12 cellular contexts compared by ENCODE assay signal in genomic region chr1:54278941-54279422, GRCh38.
DNase-seq lines count a peak whose midpoint lies in the region; ATAC-seq and TF ChIP-seq lines count a peak whose summit lies in the region.
"Had no signal": no experiment of that assay in that cellular context is flagged by ENCODE, and none has a peak within 500 bp of the region (broad histone marks: within the 10 kb centered on the region; RNA-seq: fewer than 3 reads in every experiment).

No MANE protein-coding gene starts in this region.

- H3K27ac ChIP-seq in IMR-90 (ENCODE audit: insufficient read depth, low read length), result peak overlapping the region; percentile 72
- peak overlapping the region; percentile 64 for H3K27ac ChIP-seq in brain microvascular endothelial cell
- peak overlapping the region; percentile 77 for H3K27ac ChIP-seq in lower lobe of right lung
- H3K27ac ChIP-seq in testis, result peak overlapping the region; percentile 88 to 93

- H3K27me3 ChIP-seq in IMR-90 (ENCODE audit: control insufficient read depth, insufficient read depth, low read length) (no peaks in the 10 kb centered on the region), brain microvascular endothelial cell (replicated peaks) (no peaks in the 10 kb centered on the region), lower lobe of right lung (ENCODE audit: low read depth) (no peaks in the 10 kb centered on the region), testis (no peaks in the 10 kb centered on the region)

- peak overlapping the region; percentile 88; the same call in 1 of the 2 replicates for H3K23ac ChIP-seq in IMR-90 (ENCODE audit: low read depth, low read length)

- in situ Hi-C loops in IMR-90 (cut with MboI; ENCODE audit: low sequenced_read_pairs) (no loop called here), brain microvascular endothelial cell (cut with HindIII; ENCODE audit: low pct_ligation_motif_present, low sequenced_read_pairs) (loop anchor here (25.0 kb wide), 1 partner anchor 208 kb away; no protein-coding TSS in a partner anchor)

- H2AFZ ChIP-seq in IMR-90 (replicated peaks; ENCODE audit: low read length, poor library complexity), result peak overlapping the region; percentile 11

- 94% methylated on average over 3 of the region's 9 CpGs; no CpG with 5 or more reads in 1 of the 2 experiments for WGBS in IMR-90 (ENCODE audit: extremely low coverage in 2 of 2, insufficient read length in 1 of 2), 2 experiments
- WGBS in testis, 2 donors, result 60 to 71% methylated on average over 9 of the region's 9 CpGs

- dilution Hi-C loops in IMR-90 (cut with HindIII; ENCODE audit: low sequenced_read_pairs, unreplicated experiment), result no loop called here

- ATAC-seq in IMR-90 (ENCODE audit: low read depth), result peak; percentile 63
- ATAC-seq in lower lobe of right lung, result peak; percentile 18 to 27

- peak overlapping the region; percentile 73 for H3K18ac ChIP-seq in IMR-90 (ENCODE audit: low read depth, low read length)

- H3K36me3 Mint-ChIP-seq in activated CD4-positive, alpha-beta T cell treated with anti-CD3 and anti-CD28 coated beads, Interleukin-2, amount 10 ng/mL, durations not matched to agents 24 days and 14 days (ENCODE audit: low read depth), result peaks cover 24% of the 10 kb centered on the region
- H3K36me3 Mint-ChIP-seq in CD14-positive monocyte, result peaks cover 17 to 19% of the 10 kb centered on the region in 2 donors

- no peaks in the 10 kb centered on the region for H3K9me3 ChIP-seq in IMR-90 (ENCODE audit: control insufficient read depth, insufficient read depth, low read length)
- H3K9me3 ChIP-seq in lower lobe of right lung, result no peaks in the 10 kb centered on the region
- H3K9me3 ChIP-seq in testis, result no peaks in the 10 kb centered on the region

- TF ChIP-seq POLR2A in IMR-90 (IDR thresholded peaks at IDR 0.05; ENCODE audit: low read depth, low read length) (no peak), testis (IDR thresholded peaks at IDR 0.05) (no peak)

- peaks cover 44% of the 10 kb centered on the region for H3K9me1 ChIP-seq in IMR-90 (ENCODE audit: insufficient read depth, low read length)

- H2AK9ac ChIP-seq in IMR-90 (replicated peaks; ENCODE audit: low read depth, low read length, poor library complexity), result peak overlapping the region; percentile 56

- peak overlapping the region; percentile 81 for H2BK20ac ChIP-seq in IMR-90 (ENCODE audit: low read depth, low read length)

- DNase-seq in IMR-90 (peak; percentile 75), brain microvascular endothelial cell (peak; percentile 78), lower lobe of right lung (no peak), testis (no peak), CD14-positive monocyte (ENCODE audit: low spot score) (no peak), NCI-H2107 treated with DMSO at 0.1 percent for 48 hours (lab: John Stamatoyannopoulos, UW; ENCODE audit: unreplicated experiment) (no peak)
- no peak for DNase-seq in stimulated activated CD4-positive, alpha-beta T cell treated with anti-CD3 and anti-CD28 coated beads, Interleukin-15, amount 100 ng/mL, for 24 hours
- no peak for DNase-seq in activated CD4-positive, alpha-beta T cell treated with anti-CD3 and anti-CD28 coated beads, Interleukin-2, amount 10 ng/mL, durations not matched to agents 24 days and 14 days
- DNase-seq: amniotic stem cell, H7, NCI-H187 treated with DMSO at 0.1 percent for 48 hours, SIG-M5 had no signal

- no TSS peak for BruUV-seq in IMR-90 (replicated peaks; lab: Mats Ljungman, UMichigan)

- peak overlapping the region; percentile 78 for H3K4ac ChIP-seq in IMR-90 (ENCODE audit: low read depth, low read length)

- intact Hi-C loops in IMR-90 (cut with micrococcal nuclease), result no loop called here
- intact Hi-C loops in lower lobe of right lung (cut with DNase I), result no loop called here
- intact Hi-C loops in testis (cut with DNase I; ENCODE audit: low total_unique reads), result no loop called here
- intact Hi-C loops in activated CD4-positive, alpha-beta T cell treated with anti-CD3 and anti-CD28 coated beads, Interleukin-2, amount 10 ng/mL, durations not matched to agents 24 days and 14 days (cut with micrococcal nuclease), result no loop called here
- intact Hi-C loops in CD14-positive monocyte (cut with micrococcal nuclease), result no loop called here

- H3K14ac ChIP-seq in IMR-90 (replicated peaks; ENCODE audit: low read depth, low read length), result peak overlapping the region; percentile 95

- peak overlapping the region; percentile 97 for H2BK120ac ChIP-seq in IMR-90 (ENCODE audit: low read depth, low read length)

- peaks cover 39 to 79% of the 10 kb centered on the region in 2 experiments for H3K79me1 ChIP-seq in IMR-90 (ENCODE audit: low read depth in 1 of 2, low read length in 2 of 2)

- H3K4me1 ChIP-seq in IMR-90 (ENCODE audit: control insufficient read depth, insufficient read depth, low read length) (peaks cover 54% of the 10 kb centered on the region), lower lobe of right lung (peaks cover 58% of the 10 kb centered on the region), testis (peaks cover 81% of the 10 kb centered on the region)

- H2AK5ac ChIP-seq in IMR-90 (ENCODE audit: low read depth, low read length), result peak overlapping the region; percentile 97

- TF ChIP-seq CTCF in IMR-90 (conservative IDR thresholded peaks at IDR 0.05; ENCODE audit: low read depth, low read length) (no peak), brain microvascular endothelial cell (IDR thresholded peaks at IDR 0.05; ENCODE audit: low read depth, low read length, missing control alignments) (no peak), lower lobe of right lung (IDR thresholded peaks at IDR 0.05) (no peak), testis (IDR thresholded peaks at IDR 0.05) (no peak), CD14-positive monocyte (IDR thresholded peaks at IDR 0.05) (no peak)

- H3K56ac ChIP-seq in IMR-90 (ENCODE audit: extremely low read depth, insufficient read depth, low read length), result peak overlapping the region; percentile 7

- peak overlapping the region; percentile 73 for H2BK5ac ChIP-seq in IMR-90 (ENCODE audit: low read depth, low read length, poor library complexity, severe bottlenecking)

- H3K27ac Mint-ChIP-seq in activated CD4-positive, alpha-beta T cell treated with anti-CD3 and anti-CD28 coated beads, Interleukin-2, amount 10 ng/mL, durations not matched to agents 24 days and 14 days, result no peak overlapping the region
- H3K27ac Mint-ChIP-seq in CD14-positive monocyte, result peak overlapping the region in 2 of 7 donors; percentile 48 to 63

- H3K4me3 ChIP-seq in IMR-90 (ENCODE audit: insufficient read depth, low read depth, low read length), result no peak overlapping the region
- no peak overlapping the region for H3K4me3 ChIP-seq in brain microvascular endothelial cell (ENCODE audit: low read depth, low read length)
- no peak overlapping the region for H3K4me3 ChIP-seq in lower lobe of right lung
- no peak overlapping the region for H3K4me3 ChIP-seq in testis

- H3K9ac ChIP-seq in IMR-90 (ENCODE audit: low read depth, low read length), result no peak overlapping the region

- peaks cover 17% of the 10 kb centered on the region for H4K20me1 ChIP-seq in IMR-90 (ENCODE audit: insufficient read depth, low read length)

- no peak overlapping the region for H3K4me3 Mint-ChIP-seq in activated CD4-positive, alpha-beta T cell treated with anti-CD3 and anti-CD28 coated beads, Interleukin-2, amount 10 ng/mL, durations not matched to agents 24 days and 14 days
- H3K4me3 Mint-ChIP-seq in CD14-positive monocyte, result no peak overlapping the region

- H4K5ac ChIP-seq in IMR-90 (ENCODE audit: low read depth, low read length), result peak overlapping the region; percentile 93

- H3K4me2 ChIP-seq in IMR-90 (ENCODE audit: low read depth, low read length), result no peak overlapping the region

- peak overlapping the region; percentile 88 to 97 for H4K8ac ChIP-seq in IMR-90 (ENCODE audit: low read depth in 2 of 2, low read length in 2 of 2)

- TF ChIP-seq RAD21 in IMR-90 (IDR thresholded peaks at IDR 0.05; ENCODE audit: low read length), result no peak

- CTCF ChIA-PET in IMR-90 (lab: Yijun Ruan, JAX), result no interaction called here

- H3K36me3 ChIP-seq in IMR-90 (ENCODE audit: control insufficient read depth, insufficient read depth, low read length) (peaks cover 19% of the 10 kb centered on the region), brain microvascular endothelial cell (replicated peaks) (peaks cover 5% of the 10 kb centered on the region), lower lobe of right lung (peaks cover 8% of the 10 kb centered on the region), testis (ENCODE audit: low read depth, missing control alignments) (no peaks in the 10 kb centered on the region)

- POLR2A ChIA-PET in IMR-90 (lab: Charles Lee; ENCODE audit: unreplicated experiment), result no interaction called here

- H3K27me3 Mint-ChIP-seq in activated CD4-positive, alpha-beta T cell treated with anti-CD3 and anti-CD28 coated beads, Interleukin-2, amount 10 ng/mL, durations not matched to agents 24 days and 14 days, result no peaks in the 10 kb centered on the region
- peaks cover 0 to 3% (median 0%) of the 10 kb centered on the region in 3 donors for H3K27me3 Mint-ChIP-seq in CD14-positive monocyte (ENCODE audit: low read depth in 3 of 3)

- H3K4me1 Mint-ChIP-seq in activated CD4-positive, alpha-beta T cell treated with anti-CD3 and anti-CD28 coated beads, Interleukin-2, amount 10 ng/mL, durations not matched to agents 24 days and 14 days, result peaks cover 71% of the 10 kb centered on the region
- H3K4me1 Mint-ChIP-seq in CD14-positive monocyte, result peaks cover 15% of the 10 kb centered on the region

- H2BK15ac ChIP-seq in IMR-90 (ENCODE audit: low read depth, low read length), result peak overlapping the region; percentile 89; the same call in 2 of the 3 replicates

- peak overlapping the region; percentile 99 for H4K91ac ChIP-seq in IMR-90 (ENCODE audit: insufficient read depth, low read depth, low read length)

- no peaks in the 10 kb centered on the region for H3K9me3 Mint-ChIP-seq in activated CD4-positive, alpha-beta T cell treated with anti-CD3 and anti-CD28 coated beads, Interleukin-2, amount 10 ng/mL, durations not matched to agents 24 days and 14 days
- H3K9me3 Mint-ChIP-seq in CD14-positive monocyte, result peaks cover 0 to 2% (median 0%) of the 10 kb centered on the region in 7 donors

TF ChIP-seq in IMR-90, 13 proteins besides CTCF, POLR2A, EP300 and RAD21 (continues in another document):
- TF ChIP-seq USF2 (IDR thresholded peaks at IDR 0.05; ENCODE audit: low read depth, low read length), result no peak
- no peak for TF ChIP-seq NFE2L2 (IDR thresholded peaks at IDR 0.05; ENCODE audit: low read depth, low read length)
- TF ChIP-seq FOS (IDR thresholded peaks at IDR 0.05; ENCODE audit: low read depth, low read length), result no peak
- no peak for TF ChIP-seq BHLHE40 (IDR thresholded peaks at IDR 0.05; ENCODE audit: low read depth, low read length)
- no peak for TF ChIP-seq CEBPB (IDR thresholded peaks at IDR 0.05; ENCODE audit: low read depth, low read length)
- no peak for TF ChIP-seq RCOR1 (IDR thresholded peaks at IDR 0.05; ENCODE audit: insufficient replicate concordance, low read length)

Comparison
In these comparisons a context has a peak if more than half of its experiments do, and no peak if none do; other contexts are left out.
1. DNase-seq: peak in IMR-90 (single experiment) and brain microvascular endothelial cell (single experiment); none in lower lobe of right lung (single experiment), testis (single experiment), stimulated activated CD4-positive, alpha-beta T cell treated with anti-CD3 and anti-CD28 coated beads, Interleukin-15, amount 100 ng/mL, for 24 hours (single experiment), activated CD4-positive, alpha-beta T cell treated with anti-CD3 and anti-CD28 coated beads, Interleukin-2, amount 10 ng/mL, durations not matched to agents 24 days and 14 days (single experiment), CD14-positive monocyte (single experiment) and NCI-H2107 treated with DMSO at 0.1 percent for 48 hours (single experiment).
2. Peak in every context shown above with its lines, with median percentiles within 50 percentile points of each other: H3K27ac ChIP-seq.